ENCODE assay signal across 3 cellular contexts in genomic region chr14:49641697-49642129, GRCh38.
TF ChIP-seq lines count a peak whose summit lies in the region.

No MANE protein-coding gene starts in this region.

TF ChIP-seq in A549, 52 proteins besides CTCF, POLR2A, EP300 and RAD21:
- TF ChIP-seq MAX (IDR thresholded peaks at IDR 0.05) (no peak), HDAC2 (IDR thresholded peaks at IDR 0.05) (no peak), RCOR1 (IDR thresholded peaks at IDR 0.05; ENCODE audit: low read depth, low read length) (no peak), TFCP2L1 (CRISPR knock-in tag; IDR thresholded peaks at IDR 0.05) (no peak), GATA3 (IDR thresholded peaks at IDR 0.05; ENCODE audit: borderline replicate concordance) (no peak), BHLHE40 (IDR thresholded peaks at IDR 0.05; ENCODE audit: low read depth, low read length) (no peak), POLR2AphosphoS2 (conservative IDR thresholded peaks at IDR 0.05; ENCODE audit: low read length) (no peak), CBX8 (IDR thresholded peaks at IDR 0.05) (no peak), FOXS1 (CRISPR knock-in tag; IDR thresholded peaks at IDR 0.05) (no peak), ZSCAN20 (CRISPR knock-in tag; IDR thresholded peaks at IDR 0.05) (no peak), SREBF2 (IDR thresholded peaks at IDR 0.05) (no peak), ESRRA (IDR thresholded peaks at IDR 0.05; ENCODE audit: borderline replicate concordance, low read length) (no peak), CHD2 (IDR thresholded peaks at IDR 0.05; ENCODE audit: low read length, partially characterized antibody) (no peak), RARB (CRISPR knock-in tag; IDR thresholded peaks at IDR 0.05) (no peak), MYC (IDR thresholded peaks at IDR 0.05; ENCODE audit: borderline replicate concordance, low read length) (no peak), USF2 (IDR thresholded peaks at IDR 0.05) (no peak)
TF ChIP-seq in A549: peak in this region for 0.

TF ChIP-seq in WTC11, 78 proteins besides CTCF, POLR2A, EP300 and RAD21:
- TF ChIP-seq GABPB1 (CRISPR knock-in tag; IDR thresholded peaks at IDR 0.05) (peak; percentile 87), HMGA2 (CRISPR knock-in tag; IDR thresholded peaks at IDR 0.05) (no peak)

TF ChIP-seq in HepG2, 621 proteins besides CTCF, POLR2A, EP300 and RAD21 (continues in another document):
- TF ChIP-seq SIN3B (IDR thresholded peaks at IDR 0.05; ENCODE audit: low read length) (no peak), SNAPC5 (CRISPR knock-in tag; IDR thresholded peaks at IDR 0.05; ENCODE audit: borderline replicate concordance) (no peak), CBX2 (IDR thresholded peaks at IDR 0.05; ENCODE audit: low read depth, low read length) (no peak), CBX2 (CRISPR knock-in tag; IDR thresholded peaks at IDR 0.05; ENCODE audit: low read depth) (no peak), NKX3-1 (CRISPR knock-in tag; IDR thresholded peaks at IDR 0.05) (peak; percentile 7; the same call in 1 of the 2 replicates), PTBP1 (IDR thresholded peaks at IDR 0.05; ENCODE audit: low read depth, low read length, poor library complexity, severe bottlenecking) (no peak), TSC22D2 (CRISPR knock-in tag; IDR thresholded peaks at IDR 0.05; ENCODE audit: borderline replicate concordance) (no peak), POLR2G (IDR thresholded peaks at IDR 0.05; ENCODE audit: low read depth, low read length) (peak; percentile 44; the same call in 1 of the 2 replicates), ZNF709 (CRISPR knock-in tag; IDR thresholded peaks at IDR 0.05) (no peak), ELF1 (CRISPR knock-in tag; IDR thresholded peaks at IDR 0.05) (no peak), ZNF724P (CRISPR knock-in tag; IDR thresholded peaks at IDR 0.05; ENCODE audit: borderline replicate concordance) (no peak), ZNF333 (CRISPR knock-in tag; IDR thresholded peaks at IDR 0.05; ENCODE audit: borderline replicate concordance) (0 out of 2 replicates have a peak, but pooled peaks have one; percentile 36), ZZZ3 (CRISPR knock-in tag; IDR thresholded peaks at IDR 0.05; ENCODE audit: borderline replicate concordance) (no peak), JUN (CRISPR knock-in tag; IDR thresholded peaks at IDR 0.05) (no peak), DMAP1 (CRISPR knock-in tag; IDR thresholded peaks at IDR 0.05) (0 out of 2 replicates have a peak, but pooled peaks have one; percentile 36), THAP8 (CRISPR knock-in tag; IDR thresholded peaks at IDR 0.05; ENCODE audit: borderline replicate concordance) (no peak), ZNF672 (CRISPR knock-in tag; IDR thresholded peaks at IDR 0.05) (no peak), ZNF367 (CRISPR knock-in tag; IDR thresholded peaks at IDR 0.05; ENCODE audit: borderline replicate concordance) (0 out of 2 replicates have a peak, but pooled peaks have one; percentile 47), KMT2A (CRISPR knock-in tag; IDR thresholded peaks at IDR 0.05) (peak; percentile 73; the same call in 1 of the 2 replicates), THAP7 (CRISPR knock-in tag; IDR thresholded peaks at IDR 0.05) (no peak), ZNF570 (CRISPR knock-in tag; IDR thresholded peaks at IDR 0.05; ENCODE audit: borderline replicate concordance) (no peak), IRF9 (CRISPR knock-in tag; IDR thresholded peaks at IDR 0.05; ENCODE audit: borderline replicate concordance) (no peak), HNRNPK (IDR thresholded peaks at IDR 0.05; ENCODE audit: low read depth, low read length, poor library complexity, severe bottlenecking) (peak; percentile 94), SIX1 (CRISPR knock-in tag; IDR thresholded peaks at IDR 0.05; ENCODE audit: borderline replicate concordance) (0 out of 2 replicates have a peak, but pooled peaks have one; percentile 10), ZFP36L2 (CRISPR knock-in tag; IDR thresholded peaks at IDR 0.05) (no peak), KIAA2018 (CRISPR knock-in tag; IDR thresholded peaks at IDR 0.05; ENCODE audit: borderline replicate concordance) (no peak), RFXANK (CRISPR knock-in tag; IDR thresholded peaks at IDR 0.05) (no peak; the same call in 1 of the 2 replicates), RBAK (CRISPR knock-in tag; IDR thresholded peaks at IDR 0.05) (no peak), ZNF337 (CRISPR knock-in tag; IDR thresholded peaks at IDR 0.05; ENCODE audit: borderline replicate concordance, low read depth) (no peak), SIN3A (IDR thresholded peaks at IDR 0.05; ENCODE audit: borderline replicate concordance, low read depth, low read length) (peak; percentile 98), MEIS1 (CRISPR knock-in tag; IDR thresholded peaks at IDR 0.05; ENCODE audit: borderline replicate concordance) (no peak), ZNF451 (CRISPR knock-in tag; IDR thresholded peaks at IDR 0.05) (no peak), MZF1 (CRISPR knock-in tag; IDR thresholded peaks at IDR 0.05; ENCODE audit: borderline replicate concordance) (no peak), PHF20 (CRISPR knock-in tag; IDR thresholded peaks at IDR 0.05) (no peak), DRAP1 (CRISPR knock-in tag; IDR thresholded peaks at IDR 0.05) (peak; percentile 22; the same call in 1 of the 2 replicates), ZNF619 (CRISPR knock-in tag; IDR thresholded peaks at IDR 0.05) (peak; percentile 34; the same call in 1 of the 2 replicates), HNRNPH1 (optimal IDR thresholded peaks at IDR 0.05; ENCODE audit: low read depth, low read length) (no peak), U2AF1 (optimal IDR thresholded peaks at IDR 0.05; ENCODE audit: low read depth, low read length) (no peak), PCBP2 (optimal IDR thresholded peaks at IDR 0.05; ENCODE audit: low read depth, low read length, poor library complexity, severe bottlenecking) (no peak), ZEB1 (IDR thresholded peaks at IDR 0.05; ENCODE audit: insufficient replicate concordance, low read depth) (peak; percentile 85), ZNF770 (CRISPR knock-in tag; IDR thresholded peaks at IDR 0.05) (no peak), ZNF512 (CRISPR knock-in tag; IDR thresholded peaks at IDR 0.05) (no peak), KDM4B (CRISPR knock-in tag; IDR thresholded peaks at IDR 0.05) (no peak)
